1 cellular context compared by ENCODE assay signal in the genomic region with DNA sequence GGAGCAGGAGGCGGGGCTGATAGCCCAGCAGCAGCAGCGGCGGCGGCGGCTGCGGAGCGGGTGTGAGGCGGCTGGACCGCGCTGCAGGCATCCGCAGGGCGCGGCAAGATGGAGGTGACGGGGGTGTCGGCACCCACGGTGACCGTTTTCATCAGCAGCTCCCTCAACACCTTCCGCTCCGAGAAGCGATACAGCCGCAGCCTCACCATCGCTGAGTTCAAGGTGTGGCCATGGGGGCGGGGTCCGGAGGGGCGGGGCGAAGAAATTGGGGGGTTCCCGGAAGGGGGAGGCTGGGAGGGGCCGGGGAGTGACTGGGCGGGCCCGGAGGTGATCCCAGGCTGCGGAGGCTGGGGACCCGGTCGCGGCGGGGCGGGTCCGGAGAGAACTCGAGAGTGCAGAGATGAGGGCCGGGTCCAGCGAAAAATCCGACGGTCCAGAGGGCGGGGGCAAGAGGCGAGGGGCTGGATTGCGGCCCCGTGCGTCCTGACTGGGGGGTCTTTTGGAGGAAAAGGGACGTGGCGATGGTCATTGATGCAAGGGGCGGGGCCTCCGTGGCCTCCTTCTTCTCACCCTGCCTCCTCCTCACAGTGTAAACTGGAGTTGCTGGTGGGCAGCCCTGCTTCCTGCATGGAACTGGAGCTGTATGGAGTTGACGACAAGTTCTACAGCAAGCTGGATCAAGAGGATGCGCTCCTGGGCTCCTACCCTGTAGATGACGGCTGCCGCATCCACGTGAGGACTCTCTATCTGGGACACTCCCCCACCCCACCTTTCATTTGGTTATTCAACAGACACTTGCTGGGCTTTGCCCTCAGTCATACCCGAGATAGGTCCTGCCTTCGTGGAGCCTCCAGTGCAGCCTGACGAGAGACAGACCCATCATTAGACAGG.
A peak's percentile ranks its signal among the peaks of the same experiment; 100 is the strongest.
TF ChIP-seq lines count a peak whose summit lies in the region.

A gene with protein sequence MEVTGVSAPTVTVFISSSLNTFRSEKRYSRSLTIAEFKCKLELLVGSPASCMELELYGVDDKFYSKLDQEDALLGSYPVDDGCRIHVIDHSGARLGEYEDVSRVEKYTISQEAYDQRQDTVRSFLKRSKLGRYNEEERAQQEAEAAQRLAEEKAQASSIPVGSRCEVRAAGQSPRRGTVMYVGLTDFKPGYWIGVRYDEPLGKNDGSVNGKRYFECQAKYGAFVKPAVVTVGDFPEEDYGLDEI (plus strand): TSS at position 16 of the 891 bp plus-strand sequence. CDS start 93 bp downstream, at position 109.

TF ChIP-seq in HepG2, 621 proteins besides CTCF, POLR2A, EP300 and RAD21 (continued from another document and continues in another):
- TF ChIP-seq, protein P1, sequence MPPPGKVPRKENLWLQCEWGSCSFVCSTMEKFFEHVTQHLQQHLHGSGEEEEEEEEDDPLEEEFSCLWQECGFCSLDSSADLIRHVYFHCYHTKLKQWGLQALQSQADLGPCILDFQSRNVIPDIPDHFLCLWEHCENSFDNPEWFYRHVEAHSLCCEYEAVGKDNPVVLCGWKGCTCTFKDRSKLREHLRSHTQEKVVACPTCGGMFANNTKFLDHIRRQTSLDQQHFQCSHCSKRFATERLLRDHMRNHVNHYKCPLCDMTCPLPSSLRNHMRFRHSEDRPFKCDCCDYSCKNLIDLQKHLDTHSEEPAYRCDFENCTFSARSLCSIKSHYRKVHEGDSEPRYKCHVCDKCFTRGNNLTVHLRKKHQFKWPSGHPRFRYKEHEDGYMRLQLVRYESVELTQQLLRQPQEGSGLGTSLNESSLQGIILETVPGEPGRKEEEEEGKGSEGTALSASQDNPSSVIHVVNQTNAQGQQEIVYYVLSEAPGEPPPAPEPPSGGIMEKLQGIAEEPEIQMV (CRISPR knock-in tag; IDR thresholded peaks at IDR 0.05; ENCODE audit: low read depth) = no peak
- peak; percentile 28; the same call in 1 of the 2 replicates for TF ChIP-seq ZZZ3 (CRISPR knock-in tag; IDR thresholded peaks at IDR 0.05; ENCODE audit: borderline replicate concordance)
- TF ChIP-seq WIZ (CRISPR knock-in tag; IDR thresholded peaks at IDR 0.05) = 0 out of 2 replicates have a peak, but pooled peaks have one; percentile 18
- TF ChIP-seq ZNF558 (CRISPR knock-in tag; IDR thresholded peaks at IDR 0.05; ENCODE audit: borderline replicate concordance) = 0 out of 2 replicates have a peak, but pooled peaks have one; percentile 72
- peak; percentile 14 for TF ChIP-seq RBM39 (IDR thresholded peaks at IDR 0.05; ENCODE audit: low read depth, low read length, poor library complexity, severe bottlenecking)
- 0 out of 2 replicates have a peak, but pooled peaks have one; percentile 7 for TF ChIP-seq MAZ (IDR thresholded peaks at IDR 0.05; ENCODE audit: borderline replicate concordance, low read depth, low read length)
- TF ChIP-seq MAZ (CRISPR knock-in tag; IDR thresholded peaks at IDR 0.05; ENCODE audit: low read depth) = no peak; the same call in 1 of the 2 replicates
- TF ChIP-seq RBFOX2 (IDR thresholded peaks at IDR 0.05; ENCODE audit: low read depth, low read length) = peak; percentile 87
- TF ChIP-seq POLR2AphosphoS2 (IDR thresholded peaks at IDR 0.05; ENCODE audit: low read depth, low read length) = no peak
- TF ChIP-seq ZSCAN31 (CRISPR knock-in tag; IDR thresholded peaks at IDR 0.05; ENCODE audit: low read depth) = peak; percentile 6; the same call in 1 of the 2 replicates
- no peak for TF ChIP-seq TOE1 (CRISPR knock-in tag; IDR thresholded peaks at IDR 0.05)
- TF ChIP-seq ZNF33B (CRISPR knock-in tag; IDR thresholded peaks at IDR 0.05) = no peak
- TF ChIP-seq, protein P2, sequence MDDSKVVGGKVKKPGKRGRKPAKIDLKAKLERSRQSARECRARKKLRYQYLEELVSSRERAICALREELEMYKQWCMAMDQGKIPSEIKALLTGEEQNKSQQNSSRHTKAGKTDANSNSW (CRISPR knock-in tag; IDR thresholded peaks at IDR 0.05; ENCODE audit: borderline replicate concordance) = no peak
- peak; percentile 70 for TF ChIP-seq YY1 (IDR thresholded peaks at IDR 0.05; ENCODE audit: insufficient read depth, insufficient replicate concordance, low read depth, low read length)
- peak; percentile 34; the same call in 1 of the 2 replicates for TF ChIP-seq KDM5A (IDR thresholded peaks at IDR 0.05; ENCODE audit: borderline replicate concordance, low read length)
- 0 out of 2 replicates have a peak, but pooled peaks have one; percentile 24 for TF ChIP-seq NCOR1 (IDR thresholded peaks at IDR 0.05; ENCODE audit: borderline replicate concordance, low read length)
- TF ChIP-seq FOXO1 (CRISPR knock-in tag; IDR thresholded peaks at IDR 0.05) = no peak
- peak; percentile 75 for TF ChIP-seq CBX1 (IDR thresholded peaks at IDR 0.05; ENCODE audit: low read depth)
- TF ChIP-seq TBX3 (IDR thresholded peaks at IDR 0.05; ENCODE audit: borderline replicate concordance) = peak; percentile 30; the same call in 1 of the 2 replicates
- TF ChIP-seq ZBTB42 (CRISPR knock-in tag; IDR thresholded peaks at IDR 0.05) = no peak
- TF ChIP-seq SP5 (CRISPR knock-in tag; IDR thresholded peaks at IDR 0.05; ENCODE audit: borderline replicate concordance, low read depth) = 0 out of 2 replicates have a peak, but pooled peaks have one; percentile 17
- TF ChIP-seq, protein P3, sequence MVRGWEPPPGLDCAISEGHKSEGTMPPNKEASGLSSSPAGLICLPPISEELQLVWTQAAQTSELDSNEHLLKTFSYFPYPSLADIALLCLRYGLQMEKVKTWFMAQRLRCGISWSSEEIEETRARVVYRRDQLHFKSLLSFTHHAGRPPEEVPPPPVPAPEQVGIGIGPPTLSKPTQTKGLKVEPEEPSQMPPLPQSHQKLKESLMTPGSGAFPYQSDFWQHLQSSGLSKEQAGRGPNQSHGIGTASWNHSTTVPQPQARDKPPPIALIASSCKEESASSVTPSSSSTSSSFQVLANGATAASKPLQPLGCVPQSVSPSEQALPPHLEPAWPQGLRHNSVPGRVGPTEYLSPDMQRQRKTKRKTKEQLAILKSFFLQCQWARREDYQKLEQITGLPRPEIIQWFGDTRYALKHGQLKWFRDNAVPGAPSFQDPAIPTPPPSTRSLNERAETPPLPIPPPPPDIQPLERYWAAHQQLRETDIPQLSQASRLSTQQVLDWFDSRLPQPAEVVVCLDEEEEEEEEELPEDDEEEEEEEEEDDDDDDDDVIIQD (CRISPR knock-in tag; IDR thresholded peaks at IDR 0.05; ENCODE audit: low read depth) = no peak
- TF ChIP-seq, protein P4, sequence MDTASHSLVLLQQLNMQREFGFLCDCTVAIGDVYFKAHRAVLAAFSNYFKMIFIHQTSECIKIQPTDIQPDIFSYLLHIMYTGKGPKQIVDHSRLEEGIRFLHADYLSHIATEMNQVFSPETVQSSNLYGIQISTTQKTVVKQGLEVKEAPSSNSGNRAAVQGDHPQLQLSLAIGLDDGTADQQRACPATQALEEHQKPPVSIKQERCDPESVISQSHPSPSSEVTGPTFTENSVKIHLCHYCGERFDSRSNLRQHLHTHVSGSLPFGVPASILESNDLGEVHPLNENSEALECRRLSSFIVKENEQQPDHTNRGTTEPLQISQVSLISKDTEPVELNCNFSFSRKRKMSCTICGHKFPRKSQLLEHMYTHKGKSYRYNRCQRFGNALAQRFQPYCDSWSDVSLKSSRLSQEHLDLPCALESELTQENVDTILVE (CRISPR knock-in tag; IDR thresholded peaks at IDR 0.05) = peak; percentile 6; the same call in 1 of the 2 replicates
- TF ChIP-seq, protein P5, sequence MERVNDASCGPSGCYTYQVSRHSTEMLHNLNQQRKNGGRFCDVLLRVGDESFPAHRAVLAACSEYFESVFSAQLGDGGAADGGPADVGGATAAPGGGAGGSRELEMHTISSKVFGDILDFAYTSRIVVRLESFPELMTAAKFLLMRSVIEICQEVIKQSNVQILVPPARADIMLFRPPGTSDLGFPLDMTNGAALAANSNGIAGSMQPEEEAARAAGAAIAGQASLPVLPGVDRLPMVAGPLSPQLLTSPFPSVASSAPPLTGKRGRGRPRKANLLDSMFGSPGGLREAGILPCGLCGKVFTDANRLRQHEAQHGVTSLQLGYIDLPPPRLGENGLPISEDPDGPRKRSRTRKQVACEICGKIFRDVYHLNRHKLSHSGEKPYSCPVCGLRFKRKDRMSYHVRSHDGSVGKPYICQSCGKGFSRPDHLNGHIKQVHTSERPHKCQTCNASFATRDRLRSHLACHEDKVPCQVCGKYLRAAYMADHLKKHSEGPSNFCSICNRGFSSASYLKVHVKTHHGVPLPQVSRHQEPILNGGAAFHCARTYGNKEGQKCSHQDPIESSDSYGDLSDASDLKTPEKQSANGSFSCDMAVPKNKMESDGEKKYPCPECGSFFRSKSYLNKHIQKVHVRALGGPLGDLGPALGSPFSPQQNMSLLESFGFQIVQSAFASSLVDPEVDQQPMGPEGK (CRISPR knock-in tag; IDR thresholded peaks at IDR 0.05) = peak; percentile 47
- TF ChIP-seq SIN3A (IDR thresholded peaks at IDR 0.05; ENCODE audit: borderline replicate concordance, low read depth, low read length) = 0 out of 2 replicates have a peak, but pooled peaks have one; percentile 40
- peak; percentile 34; the same call in 1 of the 3 replicates for TF ChIP-seq MXI1 (IDR thresholded peaks at IDR 0.05; ENCODE audit: borderline replicate concordance, low read depth, low read length)
- TF ChIP-seq, protein P6, sequence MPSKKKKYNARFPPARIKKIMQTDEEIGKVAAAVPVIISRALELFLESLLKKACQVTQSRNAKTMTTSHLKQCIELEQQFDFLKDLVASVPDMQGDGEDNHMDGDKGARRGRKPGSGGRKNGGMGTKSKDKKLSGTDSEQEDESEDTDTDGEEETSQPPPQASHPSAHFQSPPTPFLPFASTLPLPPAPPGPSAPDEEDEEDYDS (CRISPR knock-in tag; IDR thresholded peaks at IDR 0.05) = 0 out of 2 replicates have a peak, but pooled peaks have one; percentile 27
- TF ChIP-seq GFI1 (CRISPR knock-in tag; IDR thresholded peaks at IDR 0.05; ENCODE audit: borderline replicate concordance) = no peak; the same call in 1 of the 2 replicates
- 0 out of 2 replicates have a peak, but pooled peaks have one; percentile 27 for TF ChIP-seq ZNF251 (CRISPR knock-in tag; IDR thresholded peaks at IDR 0.05)
- TF ChIP-seq ATAD3A (CRISPR knock-in tag; IDR thresholded peaks at IDR 0.05) = 0 out of 2 replicates have a peak, but pooled peaks have one; percentile 27
- no peak for TF ChIP-seq GLI4 (CRISPR knock-in tag; IDR thresholded peaks at IDR 0.05; ENCODE audit: borderline replicate concordance)
- TF ChIP-seq, protein P7, sequence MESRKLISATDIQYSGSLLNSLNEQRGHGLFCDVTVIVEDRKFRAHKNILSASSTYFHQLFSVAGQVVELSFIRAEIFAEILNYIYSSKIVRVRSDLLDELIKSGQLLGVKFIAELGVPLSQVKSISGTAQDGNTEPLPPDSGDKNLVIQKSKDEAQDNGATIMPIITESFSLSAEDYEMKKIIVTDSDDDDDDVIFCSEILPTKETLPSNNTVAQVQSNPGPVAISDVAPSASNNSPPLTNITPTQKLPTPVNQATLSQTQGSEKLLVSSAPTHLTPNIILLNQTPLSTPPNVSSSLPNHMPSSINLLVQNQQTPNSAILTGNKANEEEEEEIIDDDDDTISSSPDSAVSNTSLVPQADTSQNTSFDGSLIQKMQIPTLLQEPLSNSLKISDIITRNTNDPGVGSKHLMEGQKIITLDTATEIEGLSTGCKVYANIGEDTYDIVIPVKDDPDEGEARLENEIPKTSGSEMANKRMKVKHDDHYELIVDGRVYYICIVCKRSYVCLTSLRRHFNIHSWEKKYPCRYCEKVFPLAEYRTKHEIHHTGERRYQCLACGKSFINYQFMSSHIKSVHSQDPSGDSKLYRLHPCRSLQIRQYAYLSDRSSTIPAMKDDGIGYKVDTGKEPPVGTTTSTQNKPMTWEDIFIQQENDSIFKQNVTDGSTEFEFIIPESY (CRISPR knock-in tag; IDR thresholded peaks at IDR 0.05) = no peak
- TF ChIP-seq, protein P8, sequence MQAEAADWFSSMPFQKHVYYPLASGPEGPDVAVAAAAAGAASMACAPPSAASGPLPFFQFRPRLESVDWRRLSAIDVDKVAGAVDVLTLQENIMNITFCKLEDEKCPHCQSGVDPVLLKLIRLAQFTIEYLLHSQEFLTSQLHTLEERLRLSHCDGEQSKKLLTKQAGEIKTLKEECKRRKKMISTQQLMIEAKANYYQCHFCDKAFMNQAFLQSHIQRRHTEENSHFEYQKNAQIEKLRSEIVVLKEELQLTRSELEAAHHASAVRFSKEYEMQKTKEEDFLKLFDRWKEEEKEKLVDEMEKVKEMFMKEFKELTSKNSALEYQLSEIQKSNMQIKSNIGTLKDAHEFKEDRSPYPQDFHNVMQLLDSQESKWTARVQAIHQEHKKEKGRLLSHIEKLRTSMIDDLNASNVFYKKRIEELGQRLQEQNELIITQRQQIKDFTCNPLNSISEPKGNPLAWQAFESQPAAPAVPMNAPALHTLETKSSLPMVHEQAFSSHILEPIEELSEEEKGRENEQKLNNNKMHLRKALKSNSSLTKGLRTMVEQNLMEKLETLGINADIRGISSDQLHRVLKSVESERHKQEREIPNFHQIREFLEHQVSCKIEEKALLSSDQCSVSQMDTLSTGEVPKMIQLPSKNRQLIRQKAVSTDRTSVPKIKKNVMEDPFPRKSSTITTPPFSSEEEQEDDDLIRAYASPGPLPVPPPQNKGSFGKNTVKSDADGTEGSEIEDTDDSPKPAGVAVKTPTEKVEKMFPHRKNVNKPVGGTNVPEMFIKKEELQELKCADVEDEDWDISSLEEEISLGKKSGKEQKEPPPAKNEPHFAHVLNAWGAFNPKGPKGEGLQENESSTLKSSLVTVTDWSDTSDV (CRISPR knock-in tag; IDR thresholded peaks at IDR 0.05) = 0 out of 2 replicates have a peak, but pooled peaks have one; percentile 56
- TF ChIP-seq NRL (CRISPR knock-in tag; IDR thresholded peaks at IDR 0.05; ENCODE audit: borderline replicate concordance) = no peak
- TF ChIP-seq NCOA2 (CRISPR knock-in tag; IDR thresholded peaks at IDR 0.05) = no peak
- TF ChIP-seq CCDC6 (CRISPR knock-in tag; IDR thresholded peaks at IDR 0.05) = 0 out of 2 replicates have a peak, but pooled peaks have one; percentile 69
- TF ChIP-seq, protein P9, sequence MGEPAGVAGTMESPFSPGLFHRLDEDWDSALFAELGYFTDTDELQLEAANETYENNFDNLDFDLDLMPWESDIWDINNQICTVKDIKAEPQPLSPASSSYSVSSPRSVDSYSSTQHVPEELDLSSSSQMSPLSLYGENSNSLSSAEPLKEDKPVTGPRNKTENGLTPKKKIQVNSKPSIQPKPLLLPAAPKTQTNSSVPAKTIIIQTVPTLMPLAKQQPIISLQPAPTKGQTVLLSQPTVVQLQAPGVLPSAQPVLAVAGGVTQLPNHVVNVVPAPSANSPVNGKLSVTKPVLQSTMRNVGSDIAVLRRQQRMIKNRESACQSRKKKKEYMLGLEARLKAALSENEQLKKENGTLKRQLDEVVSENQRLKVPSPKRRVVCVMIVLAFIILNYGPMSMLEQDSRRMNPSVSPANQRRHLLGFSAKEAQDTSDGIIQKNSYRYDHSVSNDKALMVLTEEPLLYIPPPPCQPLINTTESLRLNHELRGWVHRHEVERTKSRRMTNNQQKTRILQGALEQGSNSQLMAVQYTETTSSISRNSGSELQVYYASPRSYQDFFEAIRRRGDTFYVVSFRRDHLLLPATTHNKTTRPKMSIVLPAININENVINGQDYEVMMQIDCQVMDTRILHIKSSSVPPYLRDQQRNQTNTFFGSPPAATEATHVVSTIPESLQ (CRISPR knock-in tag; conservative IDR thresholded peaks at IDR 0.05) = no peak
- TF ChIP-seq NAIF1 (CRISPR knock-in tag; IDR thresholded peaks at IDR 0.05; ENCODE audit: borderline replicate concordance) = peak; percentile 7; the same call in 1 of the 2 replicates
- 0 out of 2 replicates have a peak, but pooled peaks have one; percentile 40 for TF ChIP-seq SRY (CRISPR knock-in tag; IDR thresholded peaks at IDR 0.05)
- TF ChIP-seq SMARCC2 (IDR thresholded peaks at IDR 0.05) = no peak
- TF ChIP-seq ZNF788 (CRISPR knock-in tag; IDR thresholded peaks at IDR 0.05; ENCODE audit: borderline replicate concordance) = 0 out of 2 replicates have a peak, but pooled peaks have one; percentile 17
